In the genomic region with DNA sequence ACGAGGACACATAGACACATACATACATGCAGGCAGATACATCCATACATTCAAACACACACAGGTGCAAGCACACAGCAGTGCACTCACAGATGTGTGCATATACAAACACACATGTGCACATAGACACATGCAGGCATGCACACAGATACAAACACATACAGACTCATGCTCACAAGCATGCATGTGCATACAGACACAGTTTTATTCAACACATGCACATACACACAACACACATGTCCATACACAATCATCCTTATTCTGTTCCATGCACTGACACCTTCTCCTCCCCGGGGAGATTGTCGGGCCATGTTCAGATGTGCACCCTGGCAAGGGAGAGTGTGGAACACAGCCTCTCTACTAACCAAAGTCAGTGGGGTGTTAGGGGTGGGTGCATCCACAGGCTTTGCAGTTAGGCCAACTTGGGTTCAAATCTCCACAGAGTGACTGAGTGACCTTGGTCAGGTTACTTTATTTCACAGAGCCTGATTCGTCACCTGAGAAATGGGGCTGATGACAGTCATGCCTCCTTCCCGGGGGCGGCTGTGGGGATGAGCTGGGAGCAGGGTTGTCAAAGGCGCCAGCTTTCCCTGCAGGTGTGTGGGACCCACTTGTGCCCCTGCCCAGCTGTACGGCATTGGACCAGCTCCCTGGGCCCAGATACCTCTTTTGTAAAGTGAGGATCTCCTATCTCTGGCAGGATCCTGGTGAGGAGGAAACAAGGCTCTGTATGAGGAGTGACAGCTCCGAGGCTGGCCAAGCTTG, we compare ENCODE assay signal across 14 cellular contexts.
"Had no signal": no experiment of that assay in that cellular context is flagged by ENCODE, and none has a peak within 500 bp of the region (broad histone marks: within the 10 kb centered on the region; RNA-seq: fewer than 3 reads in every experiment).

No MANE protein-coding gene starts in this region.

- H3K4me3 ChIP-seq: ovary, uterus had no signal

- H3K27me3 Mint-ChIP-seq: T-cell had no signal

- H3K27ac ChIP-seq: foreskin keratinocyte, ovary, uterus, VCaP had no signal

- DNase-seq: activated CD4-positive, alpha-beta T cell treated with anti-CD3 and anti-CD28 coated beads for 4 hours; activated effector memory CD4-positive, alpha-beta T cell treated with anti-CD3 and anti-CD28 coated beads, Interleukin-2, amount 50 U/mL, for 16 hours; foreskin keratinocyte; ovary; stimulated activated CD4-positive, alpha-beta T cell treated with anti-CD3 and anti-CD28 coated beads, Interleukin-4, amount 100 ng/mL, for 1 hour; stimulated activated CD8-positive, alpha-beta memory T cell treated with anti-CD3 and anti-CD28 coated beads, Interleukin-4, amount 100 ng/mL, for 48 hours; T-cell; uterus had no signal

- ATAC-seq: activated naive CD4-positive, alpha-beta T cell treated with anti-CD3 and anti-CD28 coated beads, Interleukin-2, amount 50 U/mL, for 72 hours; foreskin keratinocyte; left lobe of liver; T-cell had no signal

- H3K36me3 ChIP-seq: ovary, uterus had no signal

- FAIRE-seq: colon, endothelial cell of umbilical vein, islet of Langerhans had no signal

- H3K27me3 ChIP-seq: foreskin keratinocyte, ovary, uterus had no signal

- H3K9me3 ChIP-seq: ovary, uterus had no signal

- H3K4me1 ChIP-seq: foreskin keratinocyte, uterus had no signal

- H3K9me3 Mint-ChIP-seq: activated naive CD4-positive, alpha-beta T cell treated with anti-CD3 and anti-CD28 coated beads, Interleukin-2, amount 50 U/mL, for 72 hours; T-cell had no signal

- H3K4me3 Mint-ChIP-seq: T-cell had no signal
